Comparison of ENCODE assay signal across 14 cellular contexts in the genomic region with DNA sequence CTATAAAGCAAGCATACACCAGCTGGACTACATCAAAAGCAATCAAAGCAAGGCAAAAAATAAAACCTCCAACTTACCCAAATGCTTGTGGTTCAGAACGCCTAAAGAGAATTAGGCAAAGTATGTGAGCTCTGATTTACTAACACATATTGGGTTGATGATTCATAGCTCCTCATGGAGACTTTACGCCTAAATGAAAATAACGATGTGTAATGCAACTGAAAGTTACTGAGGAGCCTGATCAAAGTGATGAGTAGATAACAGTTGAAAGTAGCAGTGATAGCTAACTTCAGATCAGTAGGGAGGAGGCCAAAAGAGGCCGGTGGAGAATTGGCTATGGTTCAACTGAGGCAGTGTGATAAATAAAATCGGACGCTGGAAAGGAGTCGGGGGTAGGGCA.
A peak's percentile ranks its signal among the peaks of the same experiment; 100 is the strongest.
DNase-seq lines count a peak whose midpoint lies in the region; ATAC-seq and TF ChIP-seq lines count a peak whose summit lies in the region.
"Had no signal": no experiment of that assay in that cellular context is flagged by ENCODE, and none has a peak within 500 bp of the region (broad histone marks: within the 10 kb centered on the region; RNA-seq: fewer than 3 reads in every experiment).

No MANE protein-coding gene starts in this region.

- peaks cover 6% of the 10 kb centered on the region for H3K36me3 Mint-ChIP-seq in activated CD4-positive, alpha-beta T cell treated with anti-CD3 and anti-CD28 coated beads for 36 hours (ENCODE audit: low read depth)
- no peaks in the 10 kb centered on the region for H3K36me3 Mint-ChIP-seq in activated CD4-positive, alpha-beta T cell treated with anti-CD3 and anti-CD28 coated beads, Interleukin-2, amount 10 ng/mL, durations not matched to agents 7 days and 5 days (ENCODE audit: low read depth)

- H3K27me3 ChIP-seq in SJSA1 (replicated peaks) (no peaks in the 10 kb centered on the region), tibial nerve (no peaks in the 10 kb centered on the region)
- H3K27me3 ChIP-seq: right atrium auricular region had no signal

- H3K4me3 ChIP-seq in SJSA1 (no peak overlapping the region), fibroblast of pulmonary artery (replicated peaks; ENCODE audit: low read depth, low read length) (no peak overlapping the region), tibial nerve (no peak overlapping the region)
- H3K4me3 ChIP-seq: right atrium auricular region had no signal

- no peak overlapping the region for H3K4me3 Mint-ChIP-seq in activated CD4-positive, alpha-beta T cell treated with anti-CD3 and anti-CD28 coated beads for 36 hours
- no peak overlapping the region for H3K4me3 Mint-ChIP-seq in activated CD4-positive, alpha-beta T cell treated with anti-CD3 and anti-CD28 coated beads, Interleukin-2, amount 10 ng/mL, durations not matched to agents 7 days and 5 days
- H3K4me3 Mint-ChIP-seq: B cell, IgD-negative memory B cell had no signal

- intact Hi-C loops in activated CD4-positive, alpha-beta T cell treated with anti-CD3 and anti-CD28 coated beads for 36 hours (cut with DNase I, micrococcal nuclease): loop anchor here (1.0 to 2.0 kb wide), 3 partner anchors 39 to 476 kb away; no protein-coding TSS in a partner anchor

- ATAC-seq in activated CD4-positive, alpha-beta T cell treated with anti-CD3 and anti-CD28 coated beads for 36 hours: peak; percentile 98
- no peak for ATAC-seq in GM19455 (IDR thresholded peaks at IDR 0.05; ENCODE audit: unreplicated experiment)

- H3K27ac ChIP-seq in SJSA1 (peak overlapping the region; percentile 17; the same call in 1 of the 2 replicates), tibial nerve (no peak overlapping the region)
- H3K27ac ChIP-seq: right atrium auricular region had no signal

- no peaks in the 10 kb centered on the region for H3K9me3 ChIP-seq in SJSA1 (replicated peaks)
- no peaks in the 10 kb centered on the region for H3K9me3 ChIP-seq in tibial nerve
- H3K9me3 ChIP-seq: right atrium auricular region had no signal

- peaks cover 39% of the 10 kb centered on the region for H3K4me1 Mint-ChIP-seq in activated CD4-positive, alpha-beta T cell treated with anti-CD3 and anti-CD28 coated beads for 36 hours
- H3K4me1 Mint-ChIP-seq in activated CD4-positive, alpha-beta T cell treated with anti-CD3 and anti-CD28 coated beads, Interleukin-2, amount 10 ng/mL, durations not matched to agents 7 days and 5 days: peaks cover 11% of the 10 kb centered on the region
- H3K4me1 Mint-ChIP-seq: B cell had no signal

- TF ChIP-seq EP300 in tibial nerve (IDR thresholded peaks at IDR 0.05): no peak

- H3K27ac Mint-ChIP-seq in activated CD4-positive, alpha-beta T cell treated with anti-CD3 and anti-CD28 coated beads for 36 hours: no peak overlapping the region
- no peak overlapping the region for H3K27ac Mint-ChIP-seq in activated CD4-positive, alpha-beta T cell treated with anti-CD3 and anti-CD28 coated beads, Interleukin-2, amount 10 ng/mL, durations not matched to agents 7 days and 5 days
- H3K27ac Mint-ChIP-seq: B cell, IgD-negative memory B cell had no signal

- H3K27me3 Mint-ChIP-seq in activated CD4-positive, alpha-beta T cell treated with anti-CD3 and anti-CD28 coated beads for 36 hours: no peaks in the 10 kb centered on the region
- no peaks in the 10 kb centered on the region for H3K27me3 Mint-ChIP-seq in activated CD4-positive, alpha-beta T cell treated with anti-CD3 and anti-CD28 coated beads, Interleukin-2, amount 10 ng/mL, durations not matched to agents 7 days and 5 days
- H3K27me3 Mint-ChIP-seq: B cell had no signal

- DNase-seq in activated CD4-positive, alpha-beta T cell treated with anti-CD3 and anti-CD28 coated beads for 36 hours: peak; percentile 39
- DNase-seq in activated CD4-positive, alpha-beta T cell treated with anti-CD3 and anti-CD28 coated beads, Interleukin-2, amount 10 ng/mL, durations not matched to agents 7 days and 5 days: no peak
- DNase-seq in SJSA1 (ENCODE audit: low read depth in 1 of 2, low spot score in 2 of 2) (peak in 1 of 2 experiments; percentile 72), fibroblast of pulmonary artery (ENCODE audit: low read depth) (peak; percentile 43), pons (ENCODE audit: low spot score) (no peak), tibial nerve (ENCODE audit: low spot score in 2 of 2) (no peak)
- peak; percentile 7 for DNase-seq in stimulated activated CD4-positive, alpha-beta T cell treated with anti-CD3 and anti-CD28 coated beads, Interleukin-4, amount 100 ng/mL, for 24 hours
- DNase-seq: activated CD4-positive, CD25-positive, alpha-beta regulatory T cell; left cardiac atrium; substantia nigra had no signal

- TF ChIP-seq CTCF in fibroblast of pulmonary artery (IDR thresholded peaks at IDR 0.05; ENCODE audit: low read length, missing control alignments): no peak
- TF ChIP-seq CTCF in tibial nerve (IDR thresholded peaks at IDR 0.05): no peak

- H3K4me1 ChIP-seq in SJSA1 (replicated peaks) (peaks cover 26% of the 10 kb centered on the region), tibial nerve (no peaks in the 10 kb centered on the region)
- H3K4me1 ChIP-seq: right atrium auricular region had no signal

- no peaks in the 10 kb centered on the region for H3K36me3 ChIP-seq in SJSA1
- no peaks in the 10 kb centered on the region for H3K36me3 ChIP-seq in tibial nerve
- H3K36me3 ChIP-seq: right atrium auricular region had no signal

- POLR2A ChIA-PET in activated CD4-positive, alpha-beta T cell treated with anti-CD3 and anti-CD28 coated beads for 36 hours (lab: Charles Lee): interaction anchor here (0.5 to 1.0 kb wide), 2 partner anchors 108 to 117 kb away, joined by 3 to 4 read pairs; no protein-coding TSS in a partner anchor
- POLR2A ChIA-PET in activated CD4-positive, alpha-beta T cell treated with anti-CD3 and anti-CD28 coated beads, Interleukin-2, amount 10 ng/mL, durations not matched to agents 7 days and 5 days (lab: Charles Lee): no interaction called here

- H3K9me3 Mint-ChIP-seq in activated CD4-positive, alpha-beta T cell treated with anti-CD3 and anti-CD28 coated beads for 36 hours (ENCODE audit: low read depth): no peaks in the 10 kb centered on the region
- H3K9me3 Mint-ChIP-seq in activated CD4-positive, alpha-beta T cell treated with anti-CD3 and anti-CD28 coated beads, Interleukin-2, amount 10 ng/mL, durations not matched to agents 7 days and 5 days: no peaks in the 10 kb centered on the region
- H3K9me3 Mint-ChIP-seq: IgD-negative memory B cell had no signal

- no peak for TF ChIP-seq POLR2A in tibial nerve (IDR thresholded peaks at IDR 0.05)

- CTCF ChIA-PET in activated CD4-positive, alpha-beta T cell treated with anti-CD3 and anti-CD28 coated beads for 36 hours (lab: Charles Lee): interaction anchor here (0.8 to 1.7 kb wide), 6 partner anchors 24 to 176 kb away, joined by 3 to 11 read pairs (median 3); no protein-coding TSS in a partner anchor
- CTCF ChIA-PET in activated CD4-positive, alpha-beta T cell treated with anti-CD3 and anti-CD28 coated beads, Interleukin-2, amount 10 ng/mL, durations not matched to agents 7 days and 5 days (lab: Charles Lee): interaction anchor here (1.0 kb wide), 1 partner anchor 38 kb away, joined by 3 read pairs; no protein-coding TSS in a partner anchor

- whole genome bisulfite sequencing in tibial nerve, 2 donors: 70 to 73% methylated on average over 7 of the region's 7 CpGs

Comparison
In these comparisons a context has a peak if more than half of its experiments do, and no peak if none do; other contexts are left out.
1. DNase-seq: peak in activated CD4-positive, alpha-beta T cell treated with anti-CD3 and anti-CD28 coated beads for 36 hours (single experiment), fibroblast of pulmonary artery (single experiment) and stimulated activated CD4-positive, alpha-beta T cell treated with anti-CD3 and anti-CD28 coated beads, Interleukin-4, amount 100 ng/mL, for 24 hours (single experiment); none in activated CD4-positive, alpha-beta T cell treated with anti-CD3 and anti-CD28 coated beads, Interleukin-2, amount 10 ng/mL, durations not matched to agents 7 days and 5 days (single experiment), pons (single experiment) and tibial nerve (0 of 2).